ENCODE assay signal across 1 cellular context in the genomic region with DNA sequence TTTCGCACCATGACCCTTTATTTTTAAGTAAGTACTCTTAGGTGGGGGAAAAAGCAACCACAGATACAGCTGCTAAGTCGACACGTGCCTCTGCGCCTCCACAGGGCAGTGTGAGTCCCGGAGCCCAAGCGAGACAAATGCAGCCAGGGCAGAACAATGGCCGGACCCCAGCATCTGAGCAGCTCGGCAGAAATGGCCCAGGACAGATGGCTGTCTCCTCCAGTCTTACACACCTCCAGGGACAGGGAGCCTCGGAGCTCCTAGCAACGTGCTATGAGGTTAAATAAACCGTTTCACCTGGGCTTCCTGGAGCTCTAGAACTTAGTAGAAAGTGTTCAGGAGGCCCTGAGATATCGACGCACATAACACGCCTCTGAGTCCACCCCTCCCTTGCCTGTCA.
TF ChIP-seq lines count a peak whose summit lies in the region.

No MANE protein-coding gene starts in this region.

TF ChIP-seq in GM23338, 12 proteins besides CTCF, POLR2A, EP300 and RAD21 (continued from another document):
- TF ChIP-seq EZH2phosphoT487 (IDR thresholded peaks at IDR 0.05; ENCODE audit: unreplicated experiment): no peak
- TF ChIP-seq NANOG (IDR thresholded peaks at IDR 0.05; ENCODE audit: borderline replicate concordance): no peak
